13 cellular contexts compared by ENCODE assay signal in genomic region chr3:16350041-16350952, GRCh38.
DNase-seq lines count a peak whose midpoint lies in the region; ATAC-seq, FAIRE-seq and TF ChIP-seq lines count a peak whose summit lies in the region.
"Had no signal": no experiment of that assay in that cellular context is flagged by ENCODE, and none has a peak within 500 bp of the region (broad histone marks: within the 10 kb centered on the region; RNA-seq: fewer than 3 reads in every experiment).

No MANE protein-coding gene starts in this region.

- peak; percentile 36 for DNase-seq in DMS 273 (lab: John Stamatoyannopoulos, UW; ENCODE audit: unreplicated experiment)
- DNase-seq in DMS 273 treated with DMSO at 0.1 percent for 48 hours (lab: John Stamatoyannopoulos, UW): no peak
- peak in 1 of 4 experiments; percentile 16 for DNase-seq in K562 (ENCODE audit: extremely low read depth in 1 of 4, low spot score in 3 of 4)
- DNase-seq in myocyte (ENCODE audit: low read depth): peak; percentile 62
- DNase-seq in endothelial cell (ENCODE audit: low spot score): no peak
- DNase-seq in UCSD-AML1 (lab: John Stamatoyannopoulos, UW; ENCODE audit: unreplicated experiment): no peak
- DNase-seq: activated CD8-positive, alpha-beta memory T cell treated with anti-CD3 and anti-CD28 coated beads for 24 hours; NCI-H1092 treated with DMSO at 0.1 percent for 48 hours; stimulated activated CD4-positive, alpha-beta T cell treated with anti-CD3 and anti-CD28 coated beads, Interleukin-4, amount 100 ng/mL, for 24 hours; trophoblast cell had no signal

- no peak overlapping the region for H3K4me3 ChIP-seq in K562

- H2AFZ ChIP-seq in K562 (ENCODE audit: low read depth, low read length): no peak overlapping the region

- peaks cover 10% of the 10 kb centered on the region for H3K27me3 Mint-ChIP-seq in endothelial cell (ENCODE audit: unreplicated experiment)

- no peak overlapping the region for H3K4me2 ChIP-seq in K562 (ENCODE audit: insufficient read depth, low read length)

- POLR2A ChIA-PET in K562 (lab: Yijun Ruan, JAX): no interaction called here

- peaks cover 24% of the 10 kb centered on the region for H3K4me1 Mint-ChIP-seq in endothelial cell (ENCODE audit: unreplicated experiment)

- H3K9me1 ChIP-seq in K562 (ENCODE audit: control insufficient read depth, insufficient read depth, low read length): no peaks in the 10 kb centered on the region

- H3K36me3 ChIP-seq in K562 (ENCODE audit: control insufficient read depth, insufficient read depth, low read length): peaks cover 20% of the 10 kb centered on the region; the same call in 1 of the 3 replicates

- no peak for TF ChIP-seq EP300 in Ishikawa (IDR thresholded peaks at IDR 0.05; ENCODE audit: borderline replicate concordance)
- TF ChIP-seq EP300 in K562 (IDR thresholded peaks at IDR 0.05; ENCODE audit: low read length): no peak

- H3K9me3 ChIP-seq in K562 (replicated peaks; ENCODE audit: control insufficient read depth, insufficient read depth, low read depth, low read length): no peaks in the 10 kb centered on the region

- TF ChIP-seq RAD21 in Ishikawa (IDR thresholded peaks at IDR 0.05; ENCODE audit: low read depth) (no peak), K562 (CRISPR knock-in tag; conservative IDR thresholded peaks at IDR 0.05 in 1 of 2, IDR thresholded peaks at IDR 0.05 in 1 of 2) (no peak)

- H3K9ac ChIP-seq in K562 (ENCODE audit: insufficient read depth in 1 of 2, low read depth in 2 of 2, low read length in 2 of 2): no peak overlapping the region

- peaks cover 0 to 7% of the 10 kb centered on the region in 2 experiments; a peak in 1 of 5 replicates for H3K4me1 ChIP-seq in K562 (replicated peaks in 1 of 2; ENCODE audit: control insufficient read depth in 2 of 2, insufficient read depth in 2 of 2, low read length in 2 of 2)

- in situ Hi-C loops in K562 (cut with MboI): no loop called here

- TF ChIP-seq CTCF in K562 (IDR thresholded peaks at IDR 0.05 in 2 of 3, conservative IDR thresholded peaks at IDR 0.05 in 1 of 3; ENCODE audit: insufficient read depth in 2 of 3, low read depth in 1 of 3, low read length in 3 of 3) (no peak), endothelial cell (IDR thresholded peaks at IDR 0.05; ENCODE audit: unreplicated experiment) (no peak)

- no peaks in the 10 kb centered on the region for H3K9me3 Mint-ChIP-seq in endothelial cell (ENCODE audit: unreplicated experiment)

- no peaks in the 10 kb centered on the region for H3K27me3 ChIP-seq in K562 (ENCODE audit: control insufficient read depth in 2 of 2, insufficient read depth in 2 of 2, low read length in 2 of 2)

- ATAC-seq in K562 (no peak), HG03342 (IDR thresholded peaks at IDR 0.05; ENCODE audit: unreplicated experiment) (no peak)

- no TSS peak for BruUV-seq in K562 (replicated peaks; lab: Mats Ljungman, UMichigan)

- no peak overlapping the region for H3K4me3 Mint-ChIP-seq in endothelial cell (ENCODE audit: unreplicated experiment)

- H3K36me3 Mint-ChIP-seq in endothelial cell (ENCODE audit: low read depth, unreplicated experiment): peaks cover 47% of the 10 kb centered on the region

- TF ChIP-seq POLR2A in K562 (conservative IDR thresholded peaks at IDR 0.05): no peak

- no peaks in the 10 kb centered on the region for H3K79me2 ChIP-seq in K562 (ENCODE audit: control insufficient read depth, insufficient read depth, low read length)

- CTCF ChIA-PET in K562 (lab: Yijun Ruan, JAX; ENCODE audit: low intra/inter-chr PET ratio): no interaction called here

- WGBS in K562 (ENCODE audit: insufficient coverage, low coverage, missing lambda C conversion rate): 65% methylated on average over 4 of the region's 4 CpGs

- intact Hi-C loops in K562 (cut with micrococcal nuclease): no loop called here

- no peak for FAIRE-seq in K562 (lab: Jason Lieb, UNC)

- H4K20me1 ChIP-seq in K562 (replicated peaks; ENCODE audit: control insufficient read depth, insufficient read depth, low read length): no peaks in the 10 kb centered on the region

- no peak overlapping the region for H3K27ac Mint-ChIP-seq in endothelial cell (ENCODE audit: unreplicated experiment)

- no peak overlapping the region for H3K27ac ChIP-seq in K562 (ENCODE audit: extremely low read depth, low read depth, low read length)
- H3K27ac ChIP-seq: 22Rv1 had no signal

TF ChIP-seq in Ishikawa, 13 proteins besides CTCF, POLR2A, EP300 and RAD21:
- TF ChIP-seq TCF12 (IDR thresholded peaks at IDR 0.05; ENCODE audit: low read depth): peak; percentile 62; the same call in 1 of the 2 replicates
- no peak for TF ChIP-seq CREB1 (IDR thresholded peaks at IDR 0.05; ENCODE audit: low read depth)
TF ChIP-seq in Ishikawa: peak in this region for 1.

TF ChIP-seq in K562, 482 proteins besides CTCF, POLR2A, EP300 and RAD21:
- peak; percentile 89 for TF ChIP-seq MAFK (IDR thresholded peaks at IDR 0.05; ENCODE audit: low read length)
- TF ChIP-seq SIRT6 (IDR thresholded peaks at IDR 0.05; ENCODE audit: low read depth, low read length): no peak
- no peak for TF ChIP-seq ZNF324 (CRISPR knock-in tag; IDR thresholded peaks at IDR 0.05)
- no peak for TF ChIP-seq HEY1 (CRISPR knock-in tag; IDR thresholded peaks at IDR 0.05; ENCODE audit: borderline replicate concordance)
- peak; percentile 94 for TF ChIP-seq MAFF (IDR thresholded peaks at IDR 0.05; ENCODE audit: low read length)
- peak; percentile 86; the same call in 1 of the 2 replicates for TF ChIP-seq BACH1 (tag; IDR thresholded peaks at IDR 0.05)
- peak; percentile 96 for TF ChIP-seq ZNF316 (IDR thresholded peaks at IDR 0.05)
- peak; percentile 89 for TF ChIP-seq C11orf30 (IDR thresholded peaks at IDR 0.05; ENCODE audit: low read depth)
- TF ChIP-seq MAFG (tag; conservative IDR thresholded peaks at IDR 0.05): peak; percentile 97
- no peak for TF ChIP-seq CBFA2T3 (IDR thresholded peaks at IDR 0.05)
- no peak for TF ChIP-seq DEAF1 (CRISPR knock-in tag; IDR thresholded peaks at IDR 0.05)
- no peak for TF ChIP-seq TCF3 (CRISPR knock-in tag; IDR thresholded peaks at IDR 0.05)
- peak; percentile 91 for TF ChIP-seq NFE2 (IDR thresholded peaks at IDR 0.05; ENCODE audit: low read depth)
- TF ChIP-seq FOSL1 (tag; conservative IDR thresholded peaks at IDR 0.05): no peak
- TF ChIP-seq ZNF384 (IDR thresholded peaks at IDR 0.05; ENCODE audit: low read depth, low read length): 0 out of 2 replicates have a peak, but pooled peaks have one; percentile 35
- peak; percentile 58; the same call in 1 of the 2 replicates for TF ChIP-seq MYBL2 (IDR thresholded peaks at IDR 0.05; ENCODE audit: low read depth)
- no peak for TF ChIP-seq MYBL2 (CRISPR knock-in tag; IDR thresholded peaks at IDR 0.05; ENCODE audit: borderline replicate concordance)
- peak; percentile 92 for TF ChIP-seq NFE2L1 (tag; IDR thresholded peaks at IDR 0.05; ENCODE audit: borderline replicate concordance, low read depth)
TF ChIP-seq in K562: peak in this region for 10.

Comparison
In these comparisons a context has a peak if more than half of its experiments do, and no peak if none do; other contexts are left out.
1. DNase-seq: peak in DMS 273 (single experiment) and myocyte (single experiment); none in DMS 273 treated with DMSO at 0.1 percent for 48 hours (single experiment), endothelial cell (single experiment) and UCSD-AML1 (single experiment).